Comparison of ENCODE assay signal across 29 cellular contexts in genomic region chr3:116340680-116341216, GRCh38.
DNase-seq lines count a peak whose midpoint lies in the region; ATAC-seq and TF ChIP-seq lines count a peak whose summit lies in the region.
"Had no signal": no experiment of that assay in that cellular context is flagged by ENCODE, and none has a peak within 500 bp of the region (broad histone marks: within the 10 kb centered on the region; RNA-seq: fewer than 3 reads in every experiment).

No MANE protein-coding gene starts in this region.

- peaks cover 0 to 2% (median 0%) of the 10 kb centered on the region in 3 donors for H3K36me3 Mint-ChIP-seq in CD8-positive, alpha-beta memory T cell
- H3K36me3 Mint-ChIP-seq: WTC11 had no signal

- H3K4me3 ChIP-seq in AG10803 (ENCODE audit: low read length), result no peak overlapping the region
- H3K4me3 ChIP-seq in fibroblast of the aortic adventitia (ENCODE audit: low read depth, low read length), result no peak overlapping the region
- H3K4me3 ChIP-seq in CD8-positive, alpha-beta memory T cell (ENCODE audit: low read length), result no peak overlapping the region
- H3K4me3 ChIP-seq: adrenal gland, BLaER1, breast epithelium, lung, stomach, tibial nerve had no signal

- peak; percentile 44 for DNase-seq in AG10803 (ENCODE audit: low read depth)
- DNase-seq in SK-N-DZ (ENCODE audit: low spot score), result peak; percentile 92
- DNase-seq in fibroblast of the aortic adventitia (ENCODE audit: low read depth), result peak; percentile 19
- no peak for DNase-seq in CD8-positive, alpha-beta memory T cell
- DNase-seq in hippocampal formation (lab: John Stamatoyannopoulos, UW), result no peak
- DNase-seq in activated CD4-positive, alpha-beta T cell treated with anti-CD3 and anti-CD28 coated beads, Interleukin-2, amount 50 U/mL, for 1 hour, result no peak
- DNase-seq: activated CD4-positive, alpha-beta T cell treated with anti-CD3 and anti-CD28 coated beads, Interleukin-2, amount 50 U/mL, for 4 hours; activated naive CD4-positive, alpha-beta T cell treated with Interleukin-2 at 50 U/mL for 16 hours; activated T-cell treated with anti-CD3 and anti-CD28 coated beads, Interleukin-2, amount 50 U/mL, for 72 hours; adrenal gland; COR-L47; foreskin melanocyte; Kasumi-1; NCI-H526 treated with DMSO at 0.1 percent for 48 hours; nephron progenitor cell; retina; small intestine; stimulated activated CD4-positive, alpha-beta T cell treated with anti-CD3 and anti-CD28 coated beads, Interleukin-2, amount 100 ng/mL, for 24 hours; stomach; SW 1271; T-helper 9 cell had no signal

- no peaks in the 10 kb centered on the region for H3K4me1 ChIP-seq in CD8-positive, alpha-beta memory T cell (ENCODE audit: insufficient read depth, low read length)
- H3K4me1 ChIP-seq: adrenal gland, BLaER1, breast epithelium, stomach, tibial nerve had no signal

- no peaks in the 10 kb centered on the region for H3K27me3 Mint-ChIP-seq in CD8-positive, alpha-beta memory T cell

- POLR2A ChIA-PET in CD8-positive, alpha-beta memory T cell (lab: Charles Lee), result no interaction called here

- H3K4me1 Mint-ChIP-seq in CD8-positive, alpha-beta memory T cell, result no peaks in the 10 kb centered on the region

- no peaks in the 10 kb centered on the region for H3K27me3 ChIP-seq in CD8-positive, alpha-beta memory T cell (ENCODE audit: insufficient read depth, low read length, poor library complexity, severe bottlenecking)
- H3K27me3 ChIP-seq: adrenal gland, BLaER1, breast epithelium, stomach, tibial nerve had no signal

- ATAC-seq in GM21786 (IDR thresholded peaks at IDR 0.05; ENCODE audit: unreplicated experiment), result peak; percentile 36
- ATAC-seq in HG03460 (IDR thresholded peaks at IDR 0.05; ENCODE audit: unreplicated experiment), result no peak
- ATAC-seq: activated T-cell treated with anti-CD3 and anti-CD28 coated beads, Interleukin-2, amount 50 U/mL, for 72 hours; HCT116; WTC11 had no signal

- H3K9me3 Mint-ChIP-seq in CD8-positive, alpha-beta memory T cell, result peaks cover 0 to 8% (median 0%) of the 10 kb centered on the region in 5 donors
- H3K9me3 Mint-ChIP-seq: nephron progenitor cell, WTC11 had no signal

- CTCF ChIA-PET in CD8-positive, alpha-beta memory T cell (lab: Charles Lee), result no interaction called here

- H3K27ac ChIP-seq in CD8-positive, alpha-beta memory T cell (ENCODE audit: low read depth, low read length), result no peak overlapping the region
- H3K27ac ChIP-seq: adrenal gland, BLaER1, breast epithelium, stomach had no signal

- no peaks in the 10 kb centered on the region for H3K9me3 ChIP-seq in CD8-positive, alpha-beta memory T cell (ENCODE audit: low read length)
- H3K9me3 ChIP-seq: BLaER1, breast epithelium, stomach, tibial nerve had no signal

- TF ChIP-seq CTCF in AG10803 (conservative IDR thresholded peaks at IDR 0.05; ENCODE audit: low read length) (no peak), fibroblast of the aortic adventitia (IDR thresholded peaks at IDR 0.05; ENCODE audit: insufficient read depth, low read length) (no peak)

- no peaks in the 10 kb centered on the region for H3K36me3 ChIP-seq in CD8-positive, alpha-beta memory T cell (ENCODE audit: insufficient read depth, low read length)
- H3K36me3 ChIP-seq: adrenal gland, BLaER1, breast epithelium, stomach, tibial nerve had no signal

- no peak overlapping the region for H3K4me3 Mint-ChIP-seq in CD8-positive, alpha-beta memory T cell
- H3K4me3 Mint-ChIP-seq: activated T-cell treated with anti-CD3 and anti-CD28 coated beads, Interleukin-2, amount 50 U/mL, for 72 hours; nephron progenitor cell; WTC11 had no signal

- H3K27ac Mint-ChIP-seq in CD8-positive, alpha-beta memory T cell, result no peak overlapping the region
- H3K27ac Mint-ChIP-seq: activated T-cell treated with anti-CD3 and anti-CD28 coated beads, Interleukin-2, amount 50 U/mL, for 72 hours; nephron progenitor cell; WTC11 had no signal

Comparison
In these comparisons a context has a peak if more than half of its experiments do, and no peak if none do; other contexts are left out.
1. DNase-seq: peak in AG10803 (single experiment), SK-N-DZ (single experiment) and fibroblast of the aortic adventitia (single experiment); none in CD8-positive, alpha-beta memory T cell (0 of 5), hippocampal formation (0 of 2) and activated CD4-positive, alpha-beta T cell treated with anti-CD3 and anti-CD28 coated beads, Interleukin-2, amount 50 U/mL, for 1 hour (single experiment).